1 cellular context compared by ENCODE assay signal in genomic region chr13:41274881-41275280, GRCh38.
TF ChIP-seq lines count a peak whose summit lies in the region.

No MANE protein-coding gene starts in this region.

TF ChIP-seq in K562, 482 proteins besides CTCF, POLR2A, EP300 and RAD21 (continued from another document):
- TF ChIP-seq ELK1 (CRISPR knock-in tag; IDR thresholded peaks at IDR 0.05) (no peak), ZNF316 (IDR thresholded peaks at IDR 0.05) (0 out of 2 replicates have a peak, but pooled peaks have one; percentile 2), E4F1 (CRISPR knock-in tag; IDR thresholded peaks at IDR 0.05; ENCODE audit: borderline replicate concordance) (no peak), NR4A1 (CRISPR knock-in tag; IDR thresholded peaks at IDR 0.05) (no peak), NR4A1 (tag; IDR thresholded peaks at IDR 0.05) (no peak), MYNN (IDR thresholded peaks at IDR 0.05) (no peak), MYNN (CRISPR knock-in tag; IDR thresholded peaks at IDR 0.05) (no peak)
